Comparison of ENCODE assay signal across 1 cellular context in the genomic region with DNA sequence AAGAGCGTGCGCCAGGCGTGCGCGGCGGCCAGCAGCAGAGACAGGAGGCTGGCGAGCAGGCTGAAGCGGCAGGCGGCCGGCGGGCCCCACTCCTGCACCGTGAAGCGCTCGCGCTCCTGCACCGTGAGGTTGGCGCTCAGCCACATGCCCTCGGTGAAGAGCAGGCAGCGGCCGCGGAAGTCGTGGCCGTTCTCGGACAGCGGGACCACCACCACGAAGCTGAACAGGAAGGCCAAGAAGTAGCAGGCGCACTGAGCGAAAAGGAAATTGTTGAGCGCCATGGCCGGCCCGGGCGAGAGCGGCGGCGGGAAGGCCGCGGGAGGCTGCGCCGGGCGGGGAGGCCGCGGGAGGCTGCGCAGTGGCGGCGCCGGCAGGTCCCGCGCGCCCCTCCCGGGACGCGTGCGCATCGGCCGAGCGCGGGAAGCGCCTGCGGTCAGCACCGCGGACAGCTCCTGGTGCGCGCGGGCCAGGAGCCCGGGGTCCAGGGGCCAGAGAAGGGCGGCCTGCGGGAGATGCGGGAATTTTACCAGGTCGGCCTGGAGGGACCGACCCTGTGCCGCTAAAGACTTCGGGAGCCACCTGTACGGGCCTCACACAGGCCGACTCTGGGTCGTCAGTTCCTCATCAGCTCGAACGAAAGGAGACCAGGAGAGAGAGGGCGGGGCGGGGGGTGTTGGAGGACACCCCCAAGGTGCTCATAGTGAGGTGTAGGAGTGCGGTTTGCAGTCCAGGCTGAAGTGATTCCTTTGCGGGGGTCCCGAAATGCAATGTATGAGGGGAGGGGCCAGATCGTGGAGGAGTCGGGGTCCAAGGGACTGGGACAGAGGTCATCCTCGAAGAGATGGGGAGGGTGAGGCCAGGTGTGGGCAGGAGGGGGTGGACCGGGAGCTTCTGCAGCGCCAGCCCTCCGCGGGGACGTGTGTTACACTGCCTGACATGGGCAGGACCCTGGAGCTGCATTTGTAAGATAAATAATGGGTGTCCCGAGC.
TF ChIP-seq lines count a peak whose summit lies in the region.

TMEM179 (minus strand) TSS at position 312 of the 989 bp plus-strand sequence; CDS start at position 281, 31 bp downstream.

TF ChIP-seq in H1, 55 proteins besides CTCF, POLR2A, EP300 and RAD21 (continued from another document):
- TF ChIP-seq E2F6 (IDR thresholded peaks at IDR 0.05) (peak; percentile 94), EGR1 (IDR thresholded peaks at IDR 0.05; ENCODE audit: borderline replicate concordance, low read depth, low read length) (0 out of 2 replicates have a peak, but pooled peaks have one; percentile 47), NANOG (IDR thresholded peaks at IDR 0.05; ENCODE audit: insufficient read depth, low read depth, low read length, poor library complexity, severe bottlenecking) (no peak), SIN3A (conservative IDR thresholded peaks at IDR 0.05 in 1 of 2, IDR thresholded peaks at IDR 0.05 in 1 of 2; ENCODE audit: low read depth in 1 of 2, low read length in 2 of 2) (peak; percentile 88 to 92; a peak in 3 of 4 replicates), ZNF274 (IDR thresholded peaks at IDR 0.05; ENCODE audit: borderline replicate concordance, extremely low read depth, low read length) (no peak), NRF1 (IDR thresholded peaks at IDR 0.05; ENCODE audit: low read depth, low read length) (peak; percentile 50), SUZ12 (IDR thresholded peaks at IDR 0.05; ENCODE audit: low read length) (peak; percentile 51), HDAC6 (IDR thresholded peaks at IDR 0.05; ENCODE audit: low read depth, low read length) (no peak), CREB1 (IDR thresholded peaks at IDR 0.05) (peak; percentile 45; the same call in 1 of the 2 replicates), HDAC2 (IDR thresholded peaks at IDR 0.05; ENCODE audit: borderline replicate concordance in 1 of 2, low read depth in 2 of 2, low read length in 2 of 2) (peak; percentile 20 to 25; a peak in 1 of 4 replicates), SIX5 (IDR thresholded peaks at IDR 0.05; ENCODE audit: low read depth, low read length) (no peak), TAF7 (optimal IDR thresholded peaks at IDR 0.05; ENCODE audit: borderline replicate concordance, low read depth, low read length) (peak; percentile 43), KDM4A (IDR thresholded peaks at IDR 0.05; ENCODE audit: low read depth, low read length, severe bottlenecking) (peak; percentile 67), CHD1 (IDR thresholded peaks at IDR 0.05; ENCODE audit: low read depth, low read length) (no peak), YY1 (IDR thresholded peaks at IDR 0.05; ENCODE audit: low read depth, low read length) (peak; percentile 29; the same call in 1 of the 2 replicates)
- TF ChIP-seq, protein P1, sequence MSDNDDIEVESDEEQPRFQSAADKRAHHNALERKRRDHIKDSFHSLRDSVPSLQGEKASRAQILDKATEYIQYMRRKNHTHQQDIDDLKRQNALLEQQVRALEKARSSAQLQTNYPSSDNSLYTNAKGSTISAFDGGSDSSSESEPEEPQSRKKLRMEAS (IDR thresholded peaks at IDR 0.05), result peak; percentile 82
TF ChIP-seq in H1: peak in this region for 12.
